ENCODE assay signal across 19 cellular contexts in genomic region chr18:56315363-56315762, GRCh38.
DNase-seq lines count a peak whose midpoint lies in the region; ATAC-seq, FAIRE-seq and TF ChIP-seq lines count a peak whose summit lies in the region.
"Had no signal": no experiment of that assay in that cellular context is flagged by ENCODE, and none has a peak within 500 bp of the region (broad histone marks: within the 10 kb centered on the region; RNA-seq: fewer than 3 reads in every experiment).

No MANE protein-coding gene starts in this region.

- no peak for TF ChIP-seq RAD21 in SK-N-SH (IDR thresholded peaks at IDR 0.05; ENCODE audit: low read length)

- H3K9me3 ChIP-seq in SK-N-SH (no peaks in the 10 kb centered on the region), RWPE2 (ENCODE audit: severe bottlenecking) (no peaks in the 10 kb centered on the region), WERI-Rb-1 (ENCODE audit: severe bottlenecking) (no peaks in the 10 kb centered on the region), osteoblast (ENCODE audit: low read depth, low read length) (no peaks in the 10 kb centered on the region)

- H2AFZ ChIP-seq in SK-N-SH (ENCODE audit: low read depth) (no peak overlapping the region), osteoblast (ENCODE audit: low read length) (no peak overlapping the region)

- H3K4me1 ChIP-seq in SK-N-SH (ENCODE audit: control insufficient read depth in 1 of 2, insufficient read depth in 2 of 2, low read depth in 1 of 2, low read length in 1 of 2) = peaks cover 3 to 4% of the 10 kb centered on the region in 2 experiments; a peak in 2 of 4 replicates
- H3K4me1 ChIP-seq in RWPE2 (ENCODE audit: insufficient read depth, poor library complexity, severe bottlenecking) = no peaks in the 10 kb centered on the region
- H3K4me1 ChIP-seq in osteoblast (ENCODE audit: insufficient read depth, low read length) = peaks cover 14% of the 10 kb centered on the region

- CTCF ChIA-PET in SK-N-SH (lab: Yijun Ruan, JAX) = no interaction called here

- no peaks in the 10 kb centered on the region for H3F3A ChIP-seq in SK-N-SH (replicated peaks; ENCODE audit: insufficient read depth)

- no peaks in the 10 kb centered on the region for H3K36me3 ChIP-seq in SK-N-SH (replicated peaks in 1 of 2; ENCODE audit: control insufficient read depth in 1 of 2, insufficient read depth in 2 of 2, low read length in 1 of 2)
- H3K36me3 ChIP-seq in RWPE2 (ENCODE audit: low read depth) = no peaks in the 10 kb centered on the region
- H3K36me3 ChIP-seq in WERI-Rb-1 = no peaks in the 10 kb centered on the region
- no peaks in the 10 kb centered on the region for H3K36me3 ChIP-seq in osteoblast (ENCODE audit: insufficient read depth, low read length)

- no peak overlapping the region for H3K9ac ChIP-seq in SK-N-SH

- H3K4me2 ChIP-seq in SK-N-SH = no peak overlapping the region
- H3K4me2 ChIP-seq in osteoblast (ENCODE audit: insufficient read depth, low read length) = no peak overlapping the region

- POLR2A ChIA-PET in SK-N-SH (lab: Yijun Ruan, JAX) = no interaction called here

- no peak for TF ChIP-seq EP300 in SK-N-SH (IDR thresholded peaks at IDR 0.05; ENCODE audit: borderline replicate concordance in 1 of 2, low read depth in 1 of 2, low read length in 1 of 2)

- H3K79me2 ChIP-seq in SK-N-SH (ENCODE audit: insufficient read depth) (no peaks in the 10 kb centered on the region), osteoblast (ENCODE audit: insufficient read depth, low read length) (no peaks in the 10 kb centered on the region)

- no peak for DNase-seq in SK-N-SH
- DNase-seq in RWPE2 (ENCODE audit: low spot score) = no peak
- DNase-seq in epithelial cell of prostate (ENCODE audit: low read depth, low spot score) = peak; percentile 8
- DNase-seq in stromal cell of bone marrow (ENCODE audit: low read depth) = peak; percentile 20
- no peak for DNase-seq in WERI-Rb-1
- no peak for DNase-seq in osteoblast (ENCODE audit: insufficient read length, low spot score, missing footprints)
- DNase-seq in RCC 7860 (ENCODE audit: low spot score) = no peak
- DNase-seq: activated CD4-positive, alpha-beta memory T cell treated with anti-CD3 and anti-CD28 coated beads, Interleukin-2, amount 10 ng/mL, durations not matched to agents 7 days and 5 days; amygdala; cerebellar nuclear complex; effector memory CD4-positive, alpha-beta T cell; NCI-H1048; NCI-H2029; NK-92 treated with Interleukin-12 subunit alpha and Interleukin-12 subunit beta, amount 100 ng/mL, for 24 hours; retina; T1000 had no signal

- no peak for FAIRE-seq in RCC 7860 (lab: Jason Lieb, UNC)
- FAIRE-seq: frontal cortex had no signal

- TF ChIP-seq CTCF in SK-N-SH (IDR thresholded peaks at IDR 0.05) = no peak
- TF ChIP-seq CTCF in RWPE2 (IDR thresholded peaks at IDR 0.05; ENCODE audit: poor library complexity, severe bottlenecking) = no peak
- no peak for TF ChIP-seq CTCF in WERI-Rb-1 (IDR thresholded peaks at IDR 0.05; ENCODE audit: low read depth, low read length)
- TF ChIP-seq CTCF in osteoblast (IDR thresholded peaks at IDR 0.05; ENCODE audit: extremely low read depth, low read depth, low read length) = no peak

- 44% methylated on average over 1 of the region's 1 CpG for WGBS in SK-N-SH (ENCODE audit: low lambda C conversion rate)

- H4K20me1 ChIP-seq in SK-N-SH (ENCODE audit: insufficient read depth) (no peaks in the 10 kb centered on the region), osteoblast (ENCODE audit: insufficient read depth, low read length) (no peaks in the 10 kb centered on the region)

- peak; percentile 73 for ATAC-seq in SK-N-SH treated with all-trans-retinoic acid at 6 μM for 48 hours
- peak; percentile 46; the same call in 2 of the 3 replicates for ATAC-seq in RWPE2 (ENCODE audit: low read depth)

- H3K9me2 ChIP-seq in SK-N-SH = no peaks in the 10 kb centered on the region

- no peaks in the 10 kb centered on the region for H3K27me3 ChIP-seq in SK-N-SH (ENCODE audit: insufficient read depth)
- H3K27me3 ChIP-seq in RWPE2 (ENCODE audit: insufficient read depth, poor library complexity, severe bottlenecking) = no peaks in the 10 kb centered on the region
- H3K27me3 ChIP-seq in WERI-Rb-1 (ENCODE audit: insufficient read depth, low read depth, severe bottlenecking) = no peaks in the 10 kb centered on the region
- H3K27me3 ChIP-seq in osteoblast (ENCODE audit: insufficient read depth, low read length) = no peaks in the 10 kb centered on the region

- H3K27ac ChIP-seq in SK-N-SH (ENCODE audit: low read depth in 2 of 2, low read length in 1 of 2) (no peak overlapping the region), RWPE2 (ENCODE audit: poor library complexity, severe bottlenecking) (no peak overlapping the region), epithelial cell of prostate (peak overlapping the region; percentile 35), WERI-Rb-1 (no peak overlapping the region), osteoblast (ENCODE audit: low read depth, low read length) (no peak overlapping the region)
- H3K27ac ChIP-seq: 22Rv1 had no signal

- H3K4me3 ChIP-seq in SK-N-SH (ENCODE audit: low read depth in 2 of 2, low read length in 1 of 2) (no peak overlapping the region), RWPE2 (ENCODE audit: severe bottlenecking) (no peak overlapping the region), WERI-Rb-1 (ENCODE audit: low read depth, low read length) (no peak overlapping the region), osteoblast (ENCODE audit: insufficient read depth, low read length) (no peak overlapping the region)

TF ChIP-seq in SK-N-SH treated with all-trans-retinoic acid at 6 μM for 48 hours, 23 proteins besides CTCF, POLR2A, EP300 and RAD21 (continues in another document):
- TF ChIP-seq TOX (CRISPR knock-in tag; IDR thresholded peaks at IDR 0.05; ENCODE audit: borderline replicate concordance) (no peak), CSDC2 (CRISPR knock-in tag; IDR thresholded peaks at IDR 0.05) (no peak), ZC3H10 (CRISPR knock-in tag; IDR thresholded peaks at IDR 0.05) (no peak), TSHZ2 (CRISPR knock-in tag; IDR thresholded peaks at IDR 0.05) (no peak)

TF ChIP-seq in SK-N-SH, 30 proteins besides CTCF, POLR2A, EP300 and RAD21 (continues in another document):
- TF ChIP-seq ZBTB33 (IDR thresholded peaks at IDR 0.05; ENCODE audit: borderline replicate concordance, low read depth) (no peak), FOXM1 (IDR thresholded peaks at IDR 0.05; ENCODE audit: low read depth) (no peak), EZH2phosphoT487 (IDR thresholded peaks at IDR 0.05; ENCODE audit: borderline replicate concordance, low read depth) (no peak), USF2 (IDR thresholded peaks at IDR 0.05; ENCODE audit: borderline replicate concordance, low read depth, low read length) (no peak), NFIC (IDR thresholded peaks at IDR 0.05; ENCODE audit: borderline replicate concordance) (no peak), RCOR1 (IDR thresholded peaks at IDR 0.05; ENCODE audit: low read length) (no peak), RFX5 (IDR thresholded peaks at IDR 0.05; ENCODE audit: low read length) (no peak), REST (IDR thresholded peaks at IDR 0.05; ENCODE audit: low read depth, low read length) (no peak), GATA2 (CRISPR knock-in tag; IDR thresholded peaks at IDR 0.05) (no peak), POLR2AphosphoS5 (IDR thresholded peaks at IDR 0.05; ENCODE audit: low read depth, low read length) (no peak)

Comparison
In these comparisons a context has a peak if more than half of its experiments do, and no peak if none do; other contexts are left out.
1. DNase-seq: peak in epithelial cell of prostate (single experiment) and stromal cell of bone marrow (single experiment); none in SK-N-SH (single experiment), RWPE2 (single experiment), WERI-Rb-1 (single experiment), osteoblast (single experiment) and RCC 7860 (single experiment).